Comparison of ENCODE assay signal across 8 cellular contexts in the genomic region with DNA sequence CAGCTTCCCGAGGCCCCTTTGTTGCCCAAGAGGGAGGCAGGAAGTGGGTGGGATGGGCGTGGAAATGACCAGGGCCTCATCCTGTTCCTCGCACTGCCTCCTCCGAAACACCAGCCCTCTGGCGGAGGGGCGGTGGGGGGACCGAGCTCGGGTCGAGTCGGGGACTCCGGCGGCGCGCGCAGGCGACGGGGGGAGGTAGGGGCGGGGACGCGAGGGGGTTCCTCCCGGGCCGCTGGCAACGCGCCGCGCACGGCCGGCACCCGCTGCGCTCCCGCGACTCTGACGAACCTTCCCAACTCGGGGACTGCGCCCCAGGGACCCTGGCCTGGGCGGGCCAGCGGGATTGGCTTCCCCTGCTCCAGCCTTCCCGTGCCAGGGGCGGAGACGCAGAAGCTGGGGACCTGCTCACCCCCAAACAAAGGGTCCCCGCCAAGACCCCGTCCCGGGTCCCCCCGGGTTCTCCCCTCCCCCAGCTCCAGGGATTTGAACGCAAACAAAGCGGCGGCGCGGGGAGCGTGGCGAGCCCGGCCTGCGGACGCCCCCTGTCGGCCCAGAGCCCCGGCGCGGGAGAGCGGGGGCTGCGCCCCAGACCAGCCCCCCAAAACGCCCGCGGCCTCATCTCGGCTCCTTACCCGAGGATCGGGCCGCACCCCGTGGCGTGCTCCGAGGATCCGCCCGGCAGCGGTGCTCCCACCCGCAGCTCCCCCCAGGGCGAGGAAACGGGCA. TPM values are rescaled to one million over a fixed set of nuclear protein-coding genes. Genes with fewer than 3 reads are reported as not detected.
A peak's percentile ranks its signal among the peaks of the same experiment; 100 is the strongest.
DNase-seq lines count a peak whose midpoint lies in the region; ATAC-seq and TF ChIP-seq lines count a peak whose summit lies in the region.

No MANE protein-coding gene starts in this region.

- H3K79me2 ChIP-seq in OCI-LY3 (ENCODE audit: low read length): peaks cover 21% of the 10 kb centered on the region

- peak overlapping the region; percentile 55; the same call in 1 of the 2 replicates for H2AFZ ChIP-seq in OCI-LY3 (ENCODE audit: low read depth, low read length)

- TF ChIP-seq CTCF in AG04449 (IDR thresholded peaks at IDR 0.05; ENCODE audit: insufficient read depth, low read length, missing control alignments) (peak; percentile 58), OCI-LY3 (IDR thresholded peaks at IDR 0.05; ENCODE audit: low read depth, low read length) (peak; percentile 70), tibial nerve (IDR thresholded peaks at IDR 0.05) (peak; percentile 52 to 79 (median 73))

- H3K4me1 Mint-ChIP-seq in natural killer cell treated with Interleukin-12 subunit alpha and Interleukin-12 subunit beta and Interleukin-15 and Interleukin-18, amount 100 ng/mL, for 72 hours (ENCODE audit: low read depth in 2 of 2): peaks cover 20 to 27% of the 10 kb centered on the region in 2 donors

- peak overlapping the region; percentile 77 to 88 for H3K27ac Mint-ChIP-seq in natural killer cell treated with Interleukin-12 subunit alpha and Interleukin-12 subunit beta and Interleukin-15 and Interleukin-18, amount 100 ng/mL, for 72 hours

- H3K9me3 ChIP-seq in OCI-LY3 (ENCODE audit: insufficient read depth, low read length) (no peaks in the 10 kb centered on the region), tibial nerve (no peaks in the 10 kb centered on the region)

- no peaks in the 10 kb centered on the region for H3K9me3 Mint-ChIP-seq in natural killer cell treated with Interleukin-12 subunit alpha and Interleukin-12 subunit beta and Interleukin-15 and Interleukin-18, amount 100 ng/mL, for 72 hours

- 0% methylated on average over 24 to 35 of the region's 76 CpGs for WGBS in tibial nerve, 2 donors

- peak overlapping the region; percentile 92 for H3K4me2 ChIP-seq in OCI-LY3 (ENCODE audit: low read length)

- H3K4me3 ChIP-seq in AG04449 (ENCODE audit: low read depth, low read length) (peak overlapping the region; percentile 87), OCI-LY3 (ENCODE audit: low read length) (peak overlapping the region; percentile 87), tibial nerve (peak overlapping the region; percentile 64 to 92 (median 88))

- CTCF ChIA-PET in AG04449 (lab: Yijun Ruan, JAX): interaction anchor here (0.7 to 4.3 kb wide), 22 partner anchors 9 to 244 kb away, joined by 3 to 50 read pairs (median 4); a partner anchor contains a TSS

- DNase-seq in AG04449 (ENCODE audit: low read depth, low spot score) (peak; percentile 51), activated gamma-delta T cell treated with Interleukin-2 at 50 U/mL for 16 hours (peak; percentile 62), fibroblast of the conjunctiva (ENCODE audit: low read depth) (peak; percentile 81), tibial nerve (ENCODE audit: low spot score in 2 of 2) (peak; percentile 85 to 86)
- peak; percentile 87 for DNase-seq in natural killer cell treated with Interleukin-12 subunit alpha and Interleukin-12 subunit beta and Interleukin-15 and Interleukin-18, amount 100 ng/mL, for 72 hours (ENCODE audit: low spot score)

- peak; percentile 80 for TF ChIP-seq POLR2A in GM15510 (IDR thresholded peaks at IDR 0.05; ENCODE audit: borderline replicate concordance, extremely low read depth, insufficient read length)
- TF ChIP-seq POLR2A in tibial nerve (IDR thresholded peaks at IDR 0.05): peak; percentile 36 to 40

- H3K36me3 Mint-ChIP-seq in natural killer cell treated with Interleukin-12 subunit alpha and Interleukin-12 subunit beta and Interleukin-15 and Interleukin-18, amount 100 ng/mL, for 72 hours: no peaks in the 10 kb centered on the region

- H3K27me3 ChIP-seq in OCI-LY3 (ENCODE audit: low read depth, low read length) (peaks cover 4% of the 10 kb centered on the region; the same call in 1 of the 2 replicates), tibial nerve (no peaks in the 10 kb centered on the region)

- H3K36me3 ChIP-seq in OCI-LY3 (replicated peaks; ENCODE audit: low read depth, low read length) (peaks cover 11% of the 10 kb centered on the region), tibial nerve (peaks cover 3 to 40% (median 11%) of the 10 kb centered on the region in 3 donors)

- H3K27ac ChIP-seq in OCI-LY3 (ENCODE audit: low read length) (peak overlapping the region; percentile 63), tibial nerve (peak overlapping the region; percentile 94 to 99 (median 98))

- H4K20me1 ChIP-seq in OCI-LY3 (ENCODE audit: insufficient read depth, low read length): no peaks in the 10 kb centered on the region

- peak overlapping the region; percentile 81 for H3K4me3 Mint-ChIP-seq in natural killer cell treated with Interleukin-12 subunit alpha and Interleukin-12 subunit beta and Interleukin-15 and Interleukin-18, amount 100 ng/mL, for 72 hours

- TF ChIP-seq EP300 in tibial nerve (IDR thresholded peaks at IDR 0.05): peak in 1 of 2 donors; percentile 85

- no peaks in the 10 kb centered on the region for H3K27me3 Mint-ChIP-seq in natural killer cell treated with Interleukin-12 subunit alpha and Interleukin-12 subunit beta and Interleukin-15 and Interleukin-18, amount 100 ng/mL, for 72 hours

- ATAC-seq in HG03571 (IDR thresholded peaks at IDR 0.05; ENCODE audit: unreplicated experiment): peak; percentile 43
- ATAC-seq in natural killer cell treated with Interleukin-12 subunit alpha and Interleukin-12 subunit beta and Interleukin-15 and Interleukin-18, amount 100 ng/mL, for 72 hours: peak; percentile 72 to 83

- H3K9ac ChIP-seq in OCI-LY3 (ENCODE audit: low read length): peak overlapping the region; percentile 93

- peaks cover 12% of the 10 kb centered on the region for H3K4me1 ChIP-seq in OCI-LY3 (ENCODE audit: low read length)
- peaks cover 0 to 75% (median 44%) of the 10 kb centered on the region in 4 donors for H3K4me1 ChIP-seq in tibial nerve

- POLR2A ChIA-PET in AG04449 (lab: Yijun Ruan, JAX): interaction anchor here (0.8 to 2.1 kb wide), 4 partner anchors 8 to 107 kb away, joined by 3 to 22 read pairs (median 4); a partner anchor contains a TSS

RNA-seq across cellular contexts. Expression of a gene that starts 1.2 kb away (rescaled TPM):
- 10 to 100 TPM; 17.0 to 18.0 TPM for total RNA-seq in natural killer cell treated with Interleukin-12 subunit alpha and Interleukin-12 subunit beta and Interleukin-15 and Interleukin-18, amount 100 ng/mL, for 72 hours
- total RNA-seq in tibial nerve: 100 to 1,000 TPM; 120 to 181 (median 147) TPM

RNA-seq across cellular contexts. Expression of a gene that starts 10.9 kb away (rescaled TPM):
- 10 to 100 TPM; 27.8 to 41.7 TPM for total RNA-seq in natural killer cell treated with Interleukin-12 subunit alpha and Interleukin-12 subunit beta and Interleukin-15 and Interleukin-18, amount 100 ng/mL, for 72 hours
- 10 to 100 TPM; 13.8 to 23.7 (median 19.5) TPM for total RNA-seq in tibial nerve

RNA-seq across cellular contexts. Expression of a gene that starts 24.9 kb away (rescaled TPM):
- 10 to 100 TPM in 1 of 2 donors, 1 to 10 TPM in 1; 7.4 to 12.9 TPM for total RNA-seq in natural killer cell treated with Interleukin-12 subunit alpha and Interleukin-12 subunit beta and Interleukin-15 and Interleukin-18, amount 100 ng/mL, for 72 hours
- total RNA-seq in tibial nerve: 10 to 100 TPM in 2 of 4 donors, 1 to 10 TPM in 2; 6.1 to 23.1 (median 11.2) TPM

RNA-seq across cellular contexts. Expression of a gene that starts 52.6 kb away (rescaled TPM):
- 10 to 100 TPM; 15.7 to 32.9 TPM for total RNA-seq in natural killer cell treated with Interleukin-12 subunit alpha and Interleukin-12 subunit beta and Interleukin-15 and Interleukin-18, amount 100 ng/mL, for 72 hours
- 10 to 100 TPM; 21.8 to 27.8 (median 22.9) TPM for total RNA-seq in tibial nerve

Comparison
In these comparisons a context has a peak if more than half of its experiments do, and no peak if none do; other contexts are left out.
1. Peak in every context shown above with its lines: DNase-seq, ATAC-seq, H3K4me3 ChIP-seq and H3K27ac ChIP-seq.
2. RNA of a gene that starts 1.2 kb away (total RNA-seq): 120 to 181 TPM in tibial nerve; 17.0 to 18.0 TPM in natural killer cell treated with Interleukin-12 subunit alpha and Interleukin-12 subunit beta and Interleukin-15 and Interleukin-18, amount 100 ng/mL, for 72 hours; every median in the first group is over 4 times any median in the second.